In genomic region chr22:49400136-49400865, GRCh38 we compare ENCODE assay signal across 1 cellular context.
TF ChIP-seq lines count a peak whose summit lies in the region.

No MANE protein-coding gene starts in this region.

TF ChIP-seq in H1, 55 proteins besides CTCF, POLR2A, EP300 and RAD21:
- TF ChIP-seq SIN3A (conservative IDR thresholded peaks at IDR 0.05 in 1 of 2, IDR thresholded peaks at IDR 0.05 in 1 of 2; ENCODE audit: low read depth in 1 of 2, low read length in 2 of 2) (no peak), POLR2AphosphoS5 (IDR thresholded peaks at IDR 0.05; ENCODE audit: low read depth, low read length) (no peak), JUN (IDR thresholded peaks at IDR 0.05; ENCODE audit: low read depth, low read length) (no peak), FOSL1 (IDR thresholded peaks at IDR 0.05; ENCODE audit: insufficient read depth, low read depth, low read length) (no peak), RXRA (IDR thresholded peaks at IDR 0.05; ENCODE audit: insufficient read depth, low read depth, low read length) (no peak), PHF8 (conservative IDR thresholded peaks at IDR 0.05; ENCODE audit: low read depth, low read length) (no peak), HDAC2 (IDR thresholded peaks at IDR 0.05; ENCODE audit: borderline replicate concordance in 1 of 2, low read depth in 2 of 2, low read length in 2 of 2) (no peak), CEBPB (IDR thresholded peaks at IDR 0.05; ENCODE audit: low read depth, low read length) (no peak), SIRT6 (IDR thresholded peaks at IDR 0.05; ENCODE audit: low read length) (no peak), BACH1 (IDR thresholded peaks at IDR 0.05; ENCODE audit: low read length) (no peak), YY1 (IDR thresholded peaks at IDR 0.05; ENCODE audit: low read depth, low read length) (no peak), NANOG (IDR thresholded peaks at IDR 0.05; ENCODE audit: insufficient read depth, low read depth, low read length, poor library complexity, severe bottlenecking) (no peak), ZNF274 (IDR thresholded peaks at IDR 0.05; ENCODE audit: borderline replicate concordance, extremely low read depth, low read length) (no peak), E2F6 (IDR thresholded peaks at IDR 0.05) (no peak), CTBP2 (IDR thresholded peaks at IDR 0.05; ENCODE audit: borderline replicate concordance, insufficient read depth, insufficient read length, low read length) (no peak), BRCA1 (IDR thresholded peaks at IDR 0.05; ENCODE audit: low read depth, low read length) (no peak), ATF3 (IDR thresholded peaks at IDR 0.05; ENCODE audit: insufficient read depth, low read depth, low read length) (no peak), SIX5 (IDR thresholded peaks at IDR 0.05; ENCODE audit: low read depth, low read length) (no peak), CBX8 (IDR thresholded peaks at IDR 0.05; ENCODE audit: borderline replicate concordance, low read depth, low read length) (no peak), SP4 (IDR thresholded peaks at IDR 0.05; ENCODE audit: low read length) (no peak)
